1 cellular context compared by ENCODE assay signal in genomic region chr2:162166174-162166573, GRCh38.
TF ChIP-seq lines count a peak whose summit lies in the region.

No MANE protein-coding gene starts in this region.

TF ChIP-seq in GM12878, 131 proteins besides CTCF, POLR2A, EP300 and RAD21 (continued from another document):
- no peak for TF ChIP-seq PBX3 (IDR thresholded peaks at IDR 0.05; ENCODE audit: insufficient replicate concordance, low read depth, low read length)
- TF ChIP-seq SP1 (IDR thresholded peaks at IDR 0.05; ENCODE audit: low read depth, low read length), result no peak
- no peak for TF ChIP-seq RB1 (IDR thresholded peaks at IDR 0.05; ENCODE audit: borderline replicate concordance)
- TF ChIP-seq EGR1 (IDR thresholded peaks at IDR 0.05; ENCODE audit: borderline replicate concordance in 1 of 2, low read depth in 2 of 2, low read length in 2 of 2), result no peak
- no peak for TF ChIP-seq PAX8 (IDR thresholded peaks at IDR 0.05)
- TF ChIP-seq E4F1 (IDR thresholded peaks at IDR 0.05; ENCODE audit: borderline replicate concordance, partially characterized antibody), result no peak
- TF ChIP-seq IKZF1 (conservative IDR thresholded peaks at IDR 0.05), result no peak
- no peak for TF ChIP-seq ZNF207 (IDR thresholded peaks at IDR 0.05; ENCODE audit: borderline replicate concordance)
- TF ChIP-seq CHD1 (IDR thresholded peaks at IDR 0.05; ENCODE audit: low read depth, low read length), result no peak
- no peak for TF ChIP-seq NFIC (IDR thresholded peaks at IDR 0.05; ENCODE audit: low read depth, low read length)
